In genomic region chr17:37718383-37719048, GRCh38 we compare ENCODE assay signal across 16 cellular contexts. TPM values are rescaled to one million over a fixed set of nuclear protein-coding genes. Genes with fewer than 3 reads are reported as not detected.
DNase-seq lines count a peak whose midpoint lies in the region; ATAC-seq and TF ChIP-seq lines count a peak whose summit lies in the region.
"Had no signal": no experiment of that assay in that cellular context is flagged by ENCODE, and none has a peak within 500 bp of the region (broad histone marks: within the 10 kb centered on the region; RNA-seq: fewer than 3 reads in every experiment).

No MANE protein-coding gene starts in this region.

- in situ Hi-C loops in transverse colon (cut with MboI; ENCODE audit: low pct_ligation_motif_present in 1 of 4, low pct_unique_long_range_greater_than_20kb in 1 of 4, low sequenced_read_pairs in 3 of 4): no loop called here

- no peaks in the 10 kb centered on the region for H3K9me3 ChIP-seq in MM.1S (replicated peaks; ENCODE audit: insufficient read depth, low read length)
- H3K9me3 ChIP-seq in colonic mucosa: no peaks in the 10 kb centered on the region
- no peaks in the 10 kb centered on the region for H3K9me3 ChIP-seq in right lobe of liver
- no peaks in the 10 kb centered on the region for H3K9me3 ChIP-seq in transverse colon
- H3K9me3 ChIP-seq: BLaER1 treated with 17β-estradiol and CSF1 and Interleukin-3, amounts not matched to agents 10 nM and 100 nM; HAP-1; Peyer's patch had no signal

- no peak for TF ChIP-seq EP300 in transverse colon (IDR thresholded peaks at IDR 0.05; ENCODE audit: low read depth)

- TF ChIP-seq POLR2A in right lobe of liver (IDR thresholded peaks at IDR 0.05) (no peak), transverse colon (IDR thresholded peaks at IDR 0.05) (no peak)

- H3K27me3 Mint-ChIP-seq in T-helper 2 cell treated with Interferon-gamma antibody and Interleukin-4, amounts not matched to agents 5 μg/mL and 100 μg/mL, for 36 hours (ENCODE audit: low read depth): peaks cover 40% of the 10 kb centered on the region
- H3K27me3 Mint-ChIP-seq: IgD-negative memory B cell had no signal

- H3K9ac ChIP-seq in MM.1S (ENCODE audit: low read length) (no peak overlapping the region), colonic mucosa (ENCODE audit: low read depth in 2 of 2, low read length in 2 of 2) (peak overlapping the region in 1 of 2 donors; percentile 46)
- H3K9ac ChIP-seq: BLaER1 treated with 17β-estradiol and CSF1 and Interleukin-3, amounts not matched to agents 10 nM and 100 nM had no signal

- intact Hi-C loops in colonic mucosa (cut with DNase I) (no loop called here), right lobe of liver (cut with DNase I) (no loop called here), transverse colon (cut with DNase I; ENCODE audit: low total_unique reads) (no loop called here)

- peak in 3 of 4 donors; percentile 6 to 52 (median 15) for ATAC-seq in right lobe of liver

- no peaks in the 10 kb centered on the region for H4K20me1 ChIP-seq in MM.1S (ENCODE audit: insufficient read depth, low read length)
- H4K20me1 ChIP-seq: BLaER1 treated with 17β-estradiol and CSF1 and Interleukin-3, amounts not matched to agents 10 nM and 100 nM had no signal

- DNase-seq in MM.1S: no peak
- no peak for DNase-seq in colonic mucosa
- DNase-seq in right lobe of liver: no peak
- no peak for DNase-seq in transverse colon
- DNase-seq in T-helper 2 cell treated with Interferon-gamma antibody and Interleukin-4, amounts not matched to agents 5 μg/mL and 100 μg/mL, for 36 hours (ENCODE audit: low spot score): no peak
- DNase-seq in hypothalamus (lab: John Stamatoyannopoulos, UW): no peak
- no peak for DNase-seq in activated naive CD4-positive, alpha-beta T cell treated with Interleukin-2 at 50 U/mL for 16 hours
- DNase-seq in SIG-M5 (lab: John Stamatoyannopoulos, UW): no peak
- DNase-seq: NCI-H146, NCI-H226, NCI-H526 treated with DMSO at 0.1 percent for 48 hours, Peyer's patch, SHP77 had no signal

- H3K4me1 Mint-ChIP-seq in T-helper 2 cell treated with Interferon-gamma antibody and Interleukin-4, amounts not matched to agents 5 μg/mL and 100 μg/mL, for 36 hours (ENCODE audit: low read depth): peaks cover 8% of the 10 kb centered on the region

- no peaks in the 10 kb centered on the region for H3K9me2 ChIP-seq in MM.1S (replicated peaks; ENCODE audit: insufficient read depth, low read length)

- 40% methylated on average over 1 of the region's 3 CpGs for WGBS in right lobe of liver (ENCODE audit: insufficient coverage, low coverage, low lambda C conversion rate, missing lambda C conversion rate)
- WGBS in transverse colon (ENCODE audit: low coverage in 1 of 2), 2 donors: 44 to 79% methylated on average over 1 to 3 of the region's 3 CpGs

- H3K27ac ChIP-seq in MM.1S (ENCODE audit: low read length) (peak overlapping the region; percentile 26; the same call in 1 of the 2 replicates), colonic mucosa (peak overlapping the region; percentile 34), right lobe of liver (peak overlapping the region; percentile 29 to 78 (median 69)), transverse colon (peak overlapping the region; percentile 34 to 79 (median 74))
- H3K27ac ChIP-seq: BLaER1 treated with 17β-estradiol and CSF1 and Interleukin-3, amounts not matched to agents 10 nM and 100 nM had no signal

- H3K36me3 Mint-ChIP-seq in T-helper 2 cell treated with Interferon-gamma antibody and Interleukin-4, amounts not matched to agents 5 μg/mL and 100 μg/mL, for 36 hours (ENCODE audit: low read depth): no peaks in the 10 kb centered on the region
- H3K36me3 Mint-ChIP-seq: IgD-negative memory B cell had no signal

- H3K4me3 Mint-ChIP-seq in T-helper 2 cell treated with Interferon-gamma antibody and Interleukin-4, amounts not matched to agents 5 μg/mL and 100 μg/mL, for 36 hours: no peak overlapping the region
- H3K4me3 Mint-ChIP-seq: IgD-negative memory B cell had no signal

- H3K4me1 ChIP-seq in MM.1S (ENCODE audit: low read length) (peaks cover 18% of the 10 kb centered on the region), colonic mucosa (peaks cover 10% of the 10 kb centered on the region), right lobe of liver (peaks cover 0 to 40% (median 19%) of the 10 kb centered on the region in 4 donors), transverse colon (peaks cover 4 to 69% (median 43%) of the 10 kb centered on the region in 4 donors)
- H3K4me1 ChIP-seq: HAP-1 had no signal

- no peak overlapping the region for H3K4me3 ChIP-seq in MM.1S (ENCODE audit: low read length)
- H3K4me3 ChIP-seq in colonic mucosa: no peak overlapping the region
- no peak overlapping the region for H3K4me3 ChIP-seq in right lobe of liver
- no peak overlapping the region for H3K4me3 ChIP-seq in transverse colon
- H3K4me3 ChIP-seq: BLaER1 treated with 17β-estradiol and CSF1 and Interleukin-3, amounts not matched to agents 10 nM and 100 nM; HAP-1; Peyer's patch had no signal

- H3K27me3 ChIP-seq in MM.1S (replicated peaks; ENCODE audit: insufficient read depth, low read length): no peaks in the 10 kb centered on the region
- H3K27me3 ChIP-seq in colonic mucosa: no peaks in the 10 kb centered on the region
- H3K27me3 ChIP-seq in right lobe of liver: no peaks in the 10 kb centered on the region
- peaks cover 7% of the 10 kb centered on the region for H3K27me3 ChIP-seq in transverse colon
- H3K27me3 ChIP-seq: BLaER1 treated with 17β-estradiol and CSF1 and Interleukin-3, amounts not matched to agents 10 nM and 100 nM; Peyer's patch had no signal

- no peak overlapping the region for H3K27ac Mint-ChIP-seq in T-helper 2 cell treated with Interferon-gamma antibody and Interleukin-4, amounts not matched to agents 5 μg/mL and 100 μg/mL, for 36 hours
- H3K27ac Mint-ChIP-seq: IgD-negative memory B cell had no signal

- no peaks in the 10 kb centered on the region for H3K9me3 Mint-ChIP-seq in T-helper 2 cell treated with Interferon-gamma antibody and Interleukin-4, amounts not matched to agents 5 μg/mL and 100 μg/mL, for 36 hours
- H3K9me3 Mint-ChIP-seq: IgD-negative memory B cell had no signal

- H3K4me2 ChIP-seq in MM.1S (ENCODE audit: low read depth, low read length): peak overlapping the region; percentile 17; the same call in 1 of the 2 replicates

- peak overlapping the region; percentile 26; the same call in 1 of the 2 replicates for H2AFZ ChIP-seq in MM.1S (ENCODE audit: low read length)

- H3F3A ChIP-seq in MM.1S (ENCODE audit: insufficient read depth, low read length): peaks cover 11% of the 10 kb centered on the region; the same call in 1 of the 2 replicates

- no peaks in the 10 kb centered on the region for H3K79me2 ChIP-seq in MM.1S (ENCODE audit: low read length)

- no peak for TF ChIP-seq CTCF in MM.1S (IDR thresholded peaks at IDR 0.05; ENCODE audit: low read length)
- no peak for TF ChIP-seq CTCF in colonic mucosa (IDR thresholded peaks at IDR 0.05)
- no peak for TF ChIP-seq CTCF in right lobe of liver (IDR thresholded peaks at IDR 0.05)
- TF ChIP-seq CTCF in transverse colon (IDR thresholded peaks at IDR 0.05): no peak

- H3K36me3 ChIP-seq in MM.1S (replicated peaks; ENCODE audit: insufficient read depth, low read length) (no peaks in the 10 kb centered on the region), colonic mucosa (no peaks in the 10 kb centered on the region), right lobe of liver (no peaks in the 10 kb centered on the region), transverse colon (no peaks in the 10 kb centered on the region)
- H3K36me3 ChIP-seq: BLaER1 treated with 17β-estradiol and CSF1 and Interleukin-3, amounts not matched to agents 10 nM and 100 nM; HAP-1; Peyer's patch had no signal

RNA-seq across cellular contexts. Expression of gene HNF1B, which starts 26.3 kb away (rescaled TPM):
- total RNA-seq in colonic mucosa (10 to 100 TPM; 28.0 to 34.8 TPM), right lobe of liver (1 to 10 TPM; 5.2 to 7.0 (median 5.7) TPM), transverse colon (10 to 100 TPM; 22.7 to 35.2 (median 24.9) TPM)
